Comparison of ENCODE assay signal across 1 cellular context in genomic region chr16:56625140-56625942, GRCh38.
TF ChIP-seq lines count a peak whose summit lies in the region.

Gene MT1E (plus strand): TSS chr16:56625781. CDS start chr16:56625852, 71 bp downstream.

TF ChIP-seq in HCT116, 20 proteins besides CTCF, POLR2A, EP300 and RAD21 (continued from another document):
- TF ChIP-seq YY1 (IDR thresholded peaks at IDR 0.05; ENCODE audit: extremely low read depth, insufficient replicate concordance, low read depth, low read length) (peak; percentile 57), POLR2AphosphoS5 (IDR thresholded peaks at IDR 0.05; ENCODE audit: low read depth, low read length) (peak; percentile 100), TCF7L2 (IDR thresholded peaks at IDR 0.05; ENCODE audit: borderline replicate concordance, extremely low read depth, insufficient read depth, insufficient read length) (peak; percentile 32), ZFX (IDR thresholded peaks at IDR 0.05) (peak; percentile 54), ZBTB33 (IDR thresholded peaks at IDR 0.05; ENCODE audit: extremely low read depth, insufficient replicate concordance, low read length) (peak; percentile 13), REST (IDR thresholded peaks at IDR 0.05; ENCODE audit: low read depth) (no peak), JUND (IDR thresholded peaks at IDR 0.05) (no peak), EZH2 (IDR thresholded peaks at IDR 0.05) (no peak), SRF (IDR thresholded peaks at IDR 0.05; ENCODE audit: low read depth) (no peak), ZNF274 (IDR thresholded peaks at IDR 0.05; ENCODE audit: low read depth, low read length) (no peak), ELF1 (IDR thresholded peaks at IDR 0.05; ENCODE audit: borderline replicate concordance, low read depth) (no peak), CBX3 (IDR thresholded peaks at IDR 0.05; ENCODE audit: low read depth) (no peak; the same call in 1 of the 2 replicates), EZH2phosphoT487 (IDR thresholded peaks at IDR 0.05; ENCODE audit: borderline replicate concordance) (no peak), SIN3A (IDR thresholded peaks at IDR 0.05; ENCODE audit: low read depth) (peak; percentile 79), FOSL1 (IDR thresholded peaks at IDR 0.05; ENCODE audit: low read depth) (no peak), SP1 (IDR thresholded peaks at IDR 0.05; ENCODE audit: low read depth) (peak; percentile 57), EGR1 (IDR thresholded peaks at IDR 0.05; ENCODE audit: low read depth) (no peak), CEBPB (IDR thresholded peaks at IDR 0.05; ENCODE audit: low read depth) (no peak)
